ENCODE assay signal across 1 cellular context in the genomic region with DNA sequence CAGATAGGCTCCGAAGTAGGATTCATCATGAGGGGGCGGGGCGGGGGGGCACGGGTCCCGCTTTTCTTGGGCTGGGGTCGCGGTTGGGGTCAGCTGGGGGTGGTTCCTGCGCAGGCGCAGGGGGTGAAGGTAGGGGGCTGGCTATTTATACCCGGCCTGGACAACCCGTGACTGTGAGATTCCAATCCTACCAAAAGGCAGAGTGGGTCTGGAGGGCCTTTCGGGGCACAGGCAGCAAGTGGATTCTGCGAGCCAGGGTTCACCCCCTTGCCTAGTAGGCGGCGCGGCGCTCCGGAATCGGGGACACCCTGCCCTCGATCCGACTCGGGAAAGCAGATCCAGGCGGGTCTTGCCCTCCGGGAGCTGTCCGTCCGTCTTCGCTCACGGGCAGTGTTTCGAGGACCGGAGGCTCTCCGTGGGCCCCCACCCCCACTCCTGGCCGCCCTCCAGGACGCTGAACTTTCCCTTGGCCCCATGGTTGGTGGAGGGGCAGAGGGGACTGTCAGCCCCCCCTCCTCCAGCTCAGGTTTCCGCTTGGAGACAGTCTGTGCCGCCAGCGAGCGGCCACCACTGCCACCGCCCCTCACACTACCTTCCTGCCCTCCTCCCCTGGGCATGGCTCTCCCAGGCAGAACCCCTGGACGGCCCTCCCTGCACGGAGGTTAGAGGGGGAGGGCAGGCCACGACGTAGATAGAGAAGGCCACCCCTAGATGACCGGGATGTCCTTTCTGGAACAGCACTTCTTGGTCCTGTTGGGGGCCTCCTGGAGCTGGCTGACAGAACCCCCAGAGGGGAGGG.
TF ChIP-seq lines count a peak whose summit lies in the region.

No MANE protein-coding gene starts in this region.

TF ChIP-seq in HepG2, 621 proteins besides CTCF, POLR2A, EP300 and RAD21 (continues in another document):
- TF ChIP-seq PAXIP1 (CRISPR knock-in tag; conservative IDR thresholded peaks at IDR 0.05) (peak; percentile 20; the same call in 1 of the 2 replicates), PAWR (CRISPR knock-in tag; IDR thresholded peaks at IDR 0.05; ENCODE audit: borderline replicate concordance) (no peak), MAZ (IDR thresholded peaks at IDR 0.05; ENCODE audit: borderline replicate concordance, low read depth, low read length) (0 out of 2 replicates have a peak, but pooled peaks have one; percentile 27), MAZ (CRISPR knock-in tag; IDR thresholded peaks at IDR 0.05; ENCODE audit: low read depth) (no peak), ZNF563 (CRISPR knock-in tag; IDR thresholded peaks at IDR 0.05) (no peak), ZNF280D (CRISPR knock-in tag; IDR thresholded peaks at IDR 0.05) (no peak), REXO4 (CRISPR knock-in tag; IDR thresholded peaks at IDR 0.05; ENCODE audit: borderline replicate concordance) (no peak), NR2F1 (CRISPR knock-in tag; IDR thresholded peaks at IDR 0.05) (no peak), ZNF326 (CRISPR knock-in tag; IDR thresholded peaks at IDR 0.05; ENCODE audit: borderline replicate concordance) (no peak), NFYC (CRISPR knock-in tag; IDR thresholded peaks at IDR 0.05) (no peak), SSRP1 (CRISPR knock-in tag; IDR thresholded peaks at IDR 0.05) (no peak), IRX3 (CRISPR knock-in tag; IDR thresholded peaks at IDR 0.05; ENCODE audit: borderline replicate concordance, low read depth) (no peak), MYNN (CRISPR knock-in tag; IDR thresholded peaks at IDR 0.05; ENCODE audit: low read depth) (0 out of 2 replicates have a peak, but pooled peaks have one; percentile 75), ZNF562 (CRISPR knock-in tag; IDR thresholded peaks at IDR 0.05; ENCODE audit: borderline replicate concordance) (no peak), HNRNPL (IDR thresholded peaks at IDR 0.05; ENCODE audit: low read depth, low read length) (peak; percentile 52; the same call in 1 of the 2 replicates), MIXL1 (CRISPR knock-in tag; IDR thresholded peaks at IDR 0.05) (no peak), ZNF570 (CRISPR knock-in tag; IDR thresholded peaks at IDR 0.05; ENCODE audit: borderline replicate concordance) (no peak), ZNF746 (CRISPR knock-in tag; IDR thresholded peaks at IDR 0.05) (0 out of 2 replicates have a peak, but pooled peaks have one; percentile 19), ELF4 (CRISPR knock-in tag; IDR thresholded peaks at IDR 0.05; ENCODE audit: borderline replicate concordance) (no peak), ZSCAN9 (CRISPR knock-in tag; IDR thresholded peaks at IDR 0.05; ENCODE audit: borderline replicate concordance) (no peak), MAX (IDR thresholded peaks at IDR 0.05) (peak; percentile 13; the same call in 1 of the 2 replicates), ZNF766 (CRISPR knock-in tag; IDR thresholded peaks at IDR 0.05; ENCODE audit: borderline replicate concordance) (no peak), MED1 (CRISPR knock-in tag; IDR thresholded peaks at IDR 0.05) (peak; percentile 23; the same call in 1 of the 2 replicates), MYC (CRISPR knock-in tag; IDR thresholded peaks at IDR 0.05; ENCODE audit: borderline replicate concordance) (peak; percentile 59; the same call in 1 of the 2 replicates), ZNF557 (CRISPR knock-in tag; IDR thresholded peaks at IDR 0.05) (peak; percentile 68; the same call in 1 of the 2 replicates), ATF3 (CRISPR knock-in tag; IDR thresholded peaks at IDR 0.05) (no peak), MBNL3 (CRISPR knock-in tag; conservative IDR thresholded peaks at IDR 0.05) (no peak), ZNF143 (CRISPR knock-in tag; IDR thresholded peaks at IDR 0.05) (0 out of 2 replicates have a peak, but pooled peaks have one; percentile 7), JDP2 (CRISPR knock-in tag; IDR thresholded peaks at IDR 0.05; ENCODE audit: borderline replicate concordance) (no peak), ZNF737 (CRISPR knock-in tag; IDR thresholded peaks at IDR 0.05; ENCODE audit: borderline replicate concordance) (no peak), ZFP37 (CRISPR knock-in tag; IDR thresholded peaks at IDR 0.05; ENCODE audit: borderline replicate concordance) (no peak), ZNF747 (CRISPR knock-in tag; IDR thresholded peaks at IDR 0.05; ENCODE audit: borderline replicate concordance) (no peak), MAF1 (CRISPR knock-in tag; IDR thresholded peaks at IDR 0.05; ENCODE audit: borderline replicate concordance) (0 out of 2 replicates have a peak, but pooled peaks have one; percentile 38), ZNF276 (CRISPR knock-in tag; IDR thresholded peaks at IDR 0.05; ENCODE audit: low read depth) (no peak), ZFP90 (CRISPR knock-in tag; IDR thresholded peaks at IDR 0.05; ENCODE audit: borderline replicate concordance) (0 out of 2 replicates have a peak, but pooled peaks have one; percentile 56), IRF9 (CRISPR knock-in tag; IDR thresholded peaks at IDR 0.05; ENCODE audit: borderline replicate concordance) (no peak), RFXAP (CRISPR knock-in tag; IDR thresholded peaks at IDR 0.05; ENCODE audit: borderline replicate concordance) (peak; percentile 74; the same call in 1 of the 2 replicates)
- TF ChIP-seq, protein P1, sequence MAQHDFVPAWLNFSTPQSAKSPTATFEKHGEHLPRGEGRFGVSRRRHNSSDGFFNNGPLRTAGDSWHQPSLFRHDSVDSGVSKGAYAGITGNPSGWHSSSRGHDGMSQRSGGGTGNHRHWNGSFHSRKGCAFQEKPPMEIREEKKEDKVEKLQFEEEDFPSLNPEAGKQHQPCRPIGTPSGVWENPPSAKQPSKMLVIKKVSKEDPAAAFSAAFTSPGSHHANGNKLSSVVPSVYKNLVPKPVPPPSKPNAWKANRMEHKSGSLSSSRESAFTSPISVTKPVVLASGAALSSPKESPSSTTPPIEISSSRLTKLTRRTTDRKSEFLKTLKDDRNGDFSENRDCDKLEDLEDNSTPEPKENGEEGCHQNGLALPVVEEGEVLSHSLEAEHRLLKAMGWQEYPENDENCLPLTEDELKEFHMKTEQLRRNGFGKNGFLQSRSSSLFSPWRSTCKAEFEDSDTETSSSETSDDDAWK (CRISPR knock-in tag; IDR thresholded peaks at IDR 0.05) = no peak
- TF ChIP-seq, protein P2, sequence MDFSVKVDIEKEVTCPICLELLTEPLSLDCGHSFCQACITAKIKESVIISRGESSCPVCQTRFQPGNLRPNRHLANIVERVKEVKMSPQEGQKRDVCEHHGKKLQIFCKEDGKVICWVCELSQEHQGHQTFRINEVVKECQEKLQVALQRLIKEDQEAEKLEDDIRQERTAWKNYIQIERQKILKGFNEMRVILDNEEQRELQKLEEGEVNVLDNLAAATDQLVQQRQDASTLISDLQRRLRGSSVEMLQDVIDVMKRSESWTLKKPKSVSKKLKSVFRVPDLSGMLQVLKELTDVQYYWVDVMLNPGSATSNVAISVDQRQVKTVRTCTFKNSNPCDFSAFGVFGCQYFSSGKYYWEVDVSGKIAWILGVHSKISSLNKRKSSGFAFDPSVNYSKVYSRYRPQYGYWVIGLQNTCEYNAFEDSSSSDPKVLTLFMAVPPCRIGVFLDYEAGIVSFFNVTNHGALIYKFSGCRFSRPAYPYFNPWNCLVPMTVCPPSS (IDR thresholded peaks at IDR 0.05) = no peak
- TF ChIP-seq, protein P3, sequence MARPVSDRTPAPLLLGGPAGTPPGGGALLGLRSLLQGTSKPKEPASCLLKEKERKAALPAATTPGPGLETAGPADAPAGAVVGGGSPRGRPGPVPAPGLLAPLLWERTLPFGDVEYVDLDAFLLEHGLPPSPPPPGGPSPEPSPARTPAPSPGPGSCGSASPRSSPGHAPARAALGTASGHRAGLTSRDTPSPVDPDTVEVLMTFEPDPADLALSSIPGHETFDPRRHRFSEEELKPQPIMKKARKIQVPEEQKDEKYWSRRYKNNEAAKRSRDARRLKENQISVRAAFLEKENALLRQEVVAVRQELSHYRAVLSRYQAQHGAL (CRISPR knock-in tag; IDR thresholded peaks at IDR 0.05; ENCODE audit: not compliant biosample characterization) = no peak
- TF ChIP-seq, protein P4, sequence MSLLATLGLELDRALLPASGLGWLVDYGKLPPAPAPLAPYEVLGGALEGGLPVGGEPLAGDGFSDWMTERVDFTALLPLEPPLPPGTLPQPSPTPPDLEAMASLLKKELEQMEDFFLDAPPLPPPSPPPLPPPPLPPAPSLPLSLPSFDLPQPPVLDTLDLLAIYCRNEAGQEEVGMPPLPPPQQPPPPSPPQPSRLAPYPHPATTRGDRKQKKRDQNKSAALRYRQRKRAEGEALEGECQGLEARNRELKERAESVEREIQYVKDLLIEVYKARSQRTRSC (CRISPR knock-in tag; IDR thresholded peaks at IDR 0.05; ENCODE audit: low read depth) = no peak
